In genomic region chr3:31288641-31289100, GRCh38 we compare ENCODE assay signal across 8 cellular contexts.
DNase-seq lines count a peak whose midpoint lies in the region; ATAC-seq and TF ChIP-seq lines count a peak whose summit lies in the region.

No MANE protein-coding gene starts in this region.

- H3K4me3 ChIP-seq in HUES48 (ENCODE audit: low read depth, low read length) = no peak overlapping the region
- H3K4me3 ChIP-seq in psoas muscle = no peak overlapping the region

- 38 to 47% (median 41%) methylated on average over 8 of the region's 8 CpGs for WGBS in psoas muscle, 3 donors

- DNase-seq in activated CD4-positive, alpha-beta T cell treated with anti-CD3 and anti-CD28 coated beads, Interleukin-2, amount 50 U/mL, for 1 hour = peak; percentile 13
- DNase-seq in foreskin melanocyte = peak; percentile 82
- peak; percentile 69 for DNase-seq in sciatic nerve (ENCODE audit: low spot score)
- no peak for DNase-seq in GM13977 (ENCODE audit: low spot score)
- DNase-seq in psoas muscle = no peak

- no peaks in the 10 kb centered on the region for H3K36me3 ChIP-seq in HUES48 (ENCODE audit: control insufficient read depth, insufficient read depth, low read length)
- no peaks in the 10 kb centered on the region for H3K36me3 ChIP-seq in psoas muscle (ENCODE audit: insufficient read depth in 1 of 2, low read depth in 1 of 2)

- H3K9me3 ChIP-seq in HUES48 (ENCODE audit: control insufficient read depth, insufficient read depth, low read length) (no peaks in the 10 kb centered on the region), psoas muscle (no peaks in the 10 kb centered on the region)

- H3K27ac ChIP-seq in HUES48 (ENCODE audit: low read depth, low read length) (peak overlapping the region; percentile 47), psoas muscle (no peak overlapping the region)

- ATAC-seq in sciatic nerve = peak; percentile 93
- no peak for ATAC-seq in GM21367 (IDR thresholded peaks at IDR 0.05; ENCODE audit: unreplicated experiment)
- no peak for ATAC-seq in psoas muscle
- no peak for ATAC-seq in HG03571 (IDR thresholded peaks at IDR 0.05; ENCODE audit: unreplicated experiment)

- intact Hi-C loops in sciatic nerve (cut with DNase I) = no loop called here
- intact Hi-C loops in psoas muscle (cut with DNase I) = no loop called here

- TF ChIP-seq CTCF in GM13977 (IDR thresholded peaks at IDR 0.05; ENCODE audit: extremely low read depth, insufficient read depth, missing control alignments) (no peak), psoas muscle (IDR thresholded peaks at IDR 0.05) (no peak)

- H3K4me1 ChIP-seq in HUES48 (ENCODE audit: control insufficient read depth, insufficient read depth, low read length) (peaks cover 17% of the 10 kb centered on the region), psoas muscle (no peaks in the 10 kb centered on the region)

- H3K9ac ChIP-seq in HUES48 (ENCODE audit: low read depth, low read length) = no peak overlapping the region

- H3K27me3 ChIP-seq in HUES48 (ENCODE audit: control insufficient read depth, insufficient read depth, low read length) (no peaks in the 10 kb centered on the region), psoas muscle (ENCODE audit: insufficient read depth in 3 of 3, low read length in 2 of 3) (no peaks in the 10 kb centered on the region)

- in situ Hi-C loops in GM13977 (cut with MboI; ENCODE audit: low pct_unique_long_range_greater_than_20kb, low sequenced_read_pairs, unreplicated experiment) = no loop called here

Comparison
In these comparisons a context has a peak if more than half of its experiments do, and no peak if none do; other contexts are left out.
1. DNase-seq: peak in activated CD4-positive, alpha-beta T cell treated with anti-CD3 and anti-CD28 coated beads, Interleukin-2, amount 50 U/mL, for 1 hour (single experiment), foreskin melanocyte (single experiment) and sciatic nerve (single experiment); none in GM13977 (single experiment) and psoas muscle (0 of 2).